In the genomic region with DNA sequence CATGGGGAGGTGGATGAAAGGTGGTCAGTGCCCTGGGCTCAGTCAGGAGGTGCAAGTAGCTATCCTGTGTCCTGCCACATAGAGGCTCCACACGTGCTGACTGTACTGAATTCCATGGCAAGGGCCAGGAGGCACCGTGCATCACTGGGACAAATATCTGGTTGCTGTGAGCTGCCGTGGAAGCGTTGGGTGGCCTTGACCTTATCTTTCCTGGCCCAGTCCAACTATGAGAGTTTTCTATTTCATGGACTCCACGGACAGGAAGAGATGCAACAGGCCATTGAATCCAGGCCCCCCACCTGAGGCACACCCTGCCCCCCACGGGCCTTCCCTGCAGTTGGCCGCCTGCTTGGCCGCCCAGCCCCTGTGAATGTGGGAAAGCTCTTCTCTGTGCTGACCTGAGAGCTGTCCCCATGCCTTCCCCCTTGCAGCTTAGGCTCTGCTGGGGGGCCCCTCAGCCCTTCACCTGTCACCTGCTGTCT, we compare ENCODE assay signal across 9 cellular contexts. TPM values are rescaled to one million over a fixed set of nuclear protein-coding genes. Genes with fewer than 3 reads are reported as not detected.
A peak's percentile ranks its signal among the peaks of the same experiment; 100 is the strongest.
DNase-seq lines count a peak whose midpoint lies in the region; ATAC-seq and TF ChIP-seq lines count a peak whose summit lies in the region.
"Had no signal": no experiment of that assay in that cellular context is flagged by ENCODE, and none has a peak within 500 bp of the region (broad histone marks: within the 10 kb centered on the region; RNA-seq: fewer than 3 reads in every experiment).

No MANE protein-coding gene starts in this region.

- no peaks in the 10 kb centered on the region for H3K9me3 Mint-ChIP-seq in Caco-2 (ENCODE audit: unreplicated experiment)
- H3K9me3 Mint-ChIP-seq: memory B cell had no signal

- 8% methylated on average over 2 of the region's 8 CpGs for WGBS in right lobe of liver (ENCODE audit: insufficient coverage, low coverage, low lambda C conversion rate, missing lambda C conversion rate)

- peaks cover 30% of the 10 kb centered on the region for H3K36me3 Mint-ChIP-seq in Caco-2 (ENCODE audit: insufficient read depth, unreplicated experiment)

- DNase-seq in right lobe of liver (no peak), HuH-7.5 (ENCODE audit: low spot score) (no peak), NCI-H2196 (lab: John Stamatoyannopoulos, UW; ENCODE audit: unreplicated experiment) (no peak), Caco-2 (no peak)

- no peaks in the 10 kb centered on the region for H3K27me3 Mint-ChIP-seq in Caco-2 (ENCODE audit: insufficient read depth, unreplicated experiment)
- H3K27me3 Mint-ChIP-seq: memory B cell had no signal

- H3K27ac Mint-ChIP-seq in Caco-2 (ENCODE audit: unreplicated experiment) = no peak overlapping the region
- H3K27ac Mint-ChIP-seq: memory B cell had no signal

- H3K4me1 Mint-ChIP-seq in Caco-2 (ENCODE audit: low read depth, unreplicated experiment) = peaks cover 13% of the 10 kb centered on the region

- BruUV-seq in Caco-2 (replicated peaks; lab: Mats Ljungman, UMichigan) = no TSS peak

- H3K36me3 ChIP-seq in HEK293 (ENCODE audit: control insufficient read depth in 2 of 2, insufficient read depth in 1 of 2, low read length in 2 of 2) (peaks cover 3 to 54% of the 10 kb centered on the region in 2 experiments; a peak in 2 of 3 replicates), right lobe of liver (peaks cover 0 to 38% (median 17%) of the 10 kb centered on the region in 4 donors), Caco-2 (ENCODE audit: control insufficient read depth, insufficient read depth, low read length) (peaks cover 4% of the 10 kb centered on the region)

- TF ChIP-seq POLR2A in right lobe of liver (IDR thresholded peaks at IDR 0.05) = peak; percentile 20

- ATAC-seq in right lobe of liver (peak; percentile 1 to 25 (median 10)), HG03521 (IDR thresholded peaks at IDR 0.05; ENCODE audit: unreplicated experiment) (no peak)

- POLR2A ChIA-PET in HEK293 (lab: Yijun Ruan, JAX) (interaction anchor here (1.1 to 1.5 kb wide), 4 partner anchors 9 to 42 kb away, joined by 3 to 6 read pairs (median 4); a partner anchor contains a TSS), Caco-2 (lab: Charles Lee) (no interaction called here)

- H3K9me3 ChIP-seq in HEK293 (ENCODE audit: control insufficient read depth, insufficient read depth, low read depth, low read length) (no peaks in the 10 kb centered on the region), right lobe of liver (no peaks in the 10 kb centered on the region), Caco-2 (no peaks in the 10 kb centered on the region)

- intact Hi-C loops in right lobe of liver (cut with DNase I) = no loop called here
- intact Hi-C loops in Caco-2 (cut with micrococcal nuclease; ENCODE audit: unreplicated experiment) = no loop called here

- H3K4me3 Mint-ChIP-seq in Caco-2 (ENCODE audit: unreplicated experiment) = no peak overlapping the region

- no peak for TF ChIP-seq CTCF in 22Rv1 (IDR thresholded peaks at IDR 0.05)
- no peak for TF ChIP-seq CTCF in HEK293 (tag by site-specific recombination; IDR thresholded peaks at IDR 0.05)
- no peak for TF ChIP-seq CTCF in right lobe of liver (IDR thresholded peaks at IDR 0.05)
- TF ChIP-seq CTCF in Caco-2 (IDR thresholded peaks at IDR 0.05; ENCODE audit: insufficient read depth in 1 of 2, low read depth in 1 of 2, low read length in 1 of 2, severe bottlenecking in 1 of 2, unreplicated experiment in 1 of 2) = no peak

- H3K27ac ChIP-seq in 22Rv1 = peak overlapping the region; percentile 78; the same call in 1 of the 2 replicates
- H3K27ac ChIP-seq in HEK293 (ENCODE audit: extremely low read depth, low read depth, low read length) = no peak overlapping the region
- peak overlapping the region; percentile 27 for H3K27ac ChIP-seq in angular gyrus (ENCODE audit: low read depth, low read length)
- peak overlapping the region in 2 of 3 donors; percentile 89 to 91 for H3K27ac ChIP-seq in right lobe of liver

- H3K27me3 ChIP-seq in right lobe of liver (no peaks in the 10 kb centered on the region), Caco-2 (replicated peaks; ENCODE audit: control insufficient read depth, insufficient read depth, low read length) (no peaks in the 10 kb centered on the region)

- H3K4me3 ChIP-seq in HEK293 (ENCODE audit: low read depth, low read length) (no peak overlapping the region), right lobe of liver (peak overlapping the region; percentile 80 to 94 (median 93)), Caco-2 (ENCODE audit: low read depth, low read length) (no peak overlapping the region)

- H3K4me1 ChIP-seq in HEK293 (ENCODE audit: control insufficient read depth, insufficient read depth, low read length) (no peaks in the 10 kb centered on the region), right lobe of liver (peaks cover 0 to 74% (median 37%) of the 10 kb centered on the region in 4 donors), Caco-2 (peaks cover 14% of the 10 kb centered on the region; the same call in 1 of the 2 replicates)

- CTCF ChIA-PET in HEK293 (lab: Yijun Ruan, JAX) (interaction anchor here (0.7 to 2.0 kb wide), 3 partner anchors 9 to 314 kb away, joined by 3 to 6 read pairs (median 5); no protein-coding TSS in a partner anchor), Caco-2 (lab: Charles Lee) (no interaction called here)

TF ChIP-seq in HEK293, 187 proteins besides CTCF, POLR2A, EP300 and RAD21 (continues in another document):
- TF ChIP-seq, protein P1, sequence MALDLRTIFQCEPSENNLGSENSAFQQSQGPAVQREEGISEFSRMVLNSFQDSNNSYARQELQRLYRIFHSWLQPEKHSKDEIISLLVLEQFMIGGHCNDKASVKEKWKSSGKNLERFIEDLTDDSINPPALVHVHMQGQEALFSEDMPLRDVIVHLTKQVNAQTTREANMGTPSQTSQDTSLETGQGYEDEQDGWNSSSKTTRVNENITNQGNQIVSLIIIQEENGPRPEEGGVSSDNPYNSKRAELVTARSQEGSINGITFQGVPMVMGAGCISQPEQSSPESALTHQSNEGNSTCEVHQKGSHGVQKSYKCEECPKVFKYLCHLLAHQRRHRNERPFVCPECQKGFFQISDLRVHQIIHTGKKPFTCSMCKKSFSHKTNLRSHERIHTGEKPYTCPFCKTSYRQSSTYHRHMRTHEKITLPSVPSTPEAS (tag by site-specific recombination; IDR thresholded peaks at IDR 0.05) = no peak
- TF ChIP-seq GLIS2 (tag by site-specific recombination; IDR thresholded peaks at IDR 0.05) = peak; percentile 59
- no peak for TF ChIP-seq BCL11A (tag by site-specific recombination; IDR thresholded peaks at IDR 0.05; ENCODE audit: low read depth)
- TF ChIP-seq ZIC2 (tag by site-specific recombination; IDR thresholded peaks at IDR 0.05) = peak; percentile 50
- TF ChIP-seq ZNF341 (tag by site-specific recombination; IDR thresholded peaks at IDR 0.05; ENCODE audit: low read depth) = no peak
- TF ChIP-seq KLF8 (tag by site-specific recombination; IDR thresholded peaks at IDR 0.05) = no peak
- no peak for TF ChIP-seq ZNF548 (tag by site-specific recombination; IDR thresholded peaks at IDR 0.05)
- no peak for TF ChIP-seq ZNF394 (tag by site-specific recombination; IDR thresholded peaks at IDR 0.05; ENCODE audit: borderline replicate concordance)
- TF ChIP-seq YY1 (tag by site-specific recombination; IDR thresholded peaks at IDR 0.05) = no peak
- no peak for TF ChIP-seq GFI1B (tag by site-specific recombination; IDR thresholded peaks at IDR 0.05)
- TF ChIP-seq ZNF24 (tag by site-specific recombination; IDR thresholded peaks at IDR 0.05) = no peak
- no peak for TF ChIP-seq ZNF16 (tag by site-specific recombination; IDR thresholded peaks at IDR 0.05; ENCODE audit: low read depth)
- TF ChIP-seq GLIS1 (tag by site-specific recombination; IDR thresholded peaks at IDR 0.05) = 0 out of 2 replicates have a peak, but pooled peaks have one; percentile 11
- no peak for TF ChIP-seq ZNF626 (tag by site-specific recombination; IDR thresholded peaks at IDR 0.05)
- no peak for TF ChIP-seq ZNF324 (tag by site-specific recombination; IDR thresholded peaks at IDR 0.05)
- no peak for TF ChIP-seq ZBTB48 (tag by site-specific recombination; IDR thresholded peaks at IDR 0.05)
- no peak for TF ChIP-seq ZNF266 (tag by site-specific recombination; IDR thresholded peaks at IDR 0.05; ENCODE audit: low read depth)
- TF ChIP-seq, protein P2, sequence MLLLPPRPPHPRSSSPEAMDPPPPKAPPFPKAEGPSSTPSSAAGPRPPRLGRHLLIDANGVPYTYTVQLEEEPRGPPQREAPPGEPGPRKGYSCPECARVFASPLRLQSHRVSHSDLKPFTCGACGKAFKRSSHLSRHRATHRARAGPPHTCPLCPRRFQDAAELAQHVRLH (tag by site-specific recombination; IDR thresholded peaks at IDR 0.05) = no peak
- TF ChIP-seq, protein P3, sequence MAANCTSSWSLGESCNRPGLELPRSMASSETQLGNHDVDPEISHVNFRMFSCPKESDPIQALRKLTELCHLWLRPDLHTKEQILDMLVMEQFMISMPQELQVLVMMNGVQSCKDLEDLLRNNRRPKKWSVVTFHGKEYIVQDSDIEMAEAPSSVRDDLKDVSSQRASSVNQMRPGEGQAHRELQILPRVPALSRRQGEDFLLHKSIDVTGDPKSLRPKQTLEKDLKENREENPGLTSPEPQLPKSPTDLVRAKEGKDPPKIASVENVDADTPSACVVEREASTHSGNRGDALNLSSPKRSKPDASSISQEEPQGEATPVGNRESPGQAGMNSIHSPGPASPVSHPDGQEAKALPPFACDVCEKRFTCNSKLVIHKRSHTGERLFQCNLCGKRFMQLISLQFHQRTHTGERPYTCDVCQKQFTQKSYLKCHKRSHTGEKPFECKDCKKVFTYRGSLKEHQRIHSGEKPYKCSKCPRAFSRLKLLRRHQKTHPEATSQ (tag by site-specific recombination; IDR thresholded peaks at IDR 0.05) = no peak

RNA-seq across cellular contexts. Expression of a gene that starts 1.7 kb away (rescaled TPM):
- total RNA-seq in right lobe of liver (100 to 1,000 TPM; 159 to 424 (median 359) TPM), Caco-2 (2022) (76.9 and 82.5 TPM in 2 replicates)

RNA-seq across cellular contexts. Expression of a gene that starts 41.0 kb away (rescaled TPM):
- total RNA-seq in right lobe of liver = 1 to 10 TPM; 4.3 to 6.6 (median 5.5) TPM
- 12.5 and 13.2 TPM in 2 replicates for total RNA-seq in Caco-2 (2022)

Comparison
In these comparisons a context has a peak if more than half of its experiments do, and no peak if none do; other contexts are left out.
1. H3K4me3 ChIP-seq: peak in right lobe of liver (3 of 3); none in HEK293 (single experiment) and Caco-2 (single experiment).